14 cellular contexts compared by ENCODE assay signal in genomic region chr1:244368279-244368678, GRCh38.
"Had no signal": no experiment of that assay in that cellular context is flagged by ENCODE, and none has a peak within 500 bp of the region (broad histone marks: within the 10 kb centered on the region; RNA-seq: fewer than 3 reads in every experiment).

No MANE protein-coding gene starts in this region.

- ATAC-seq: activated T-cell treated with anti-CD3 and anti-CD28 coated beads, Interleukin-2, amount 50 U/mL, for 4 hours; gastrocnemius medialis; heart left ventricle; WTC11 had no signal

- H3K4me3 ChIP-seq: adrenal gland, gastrocnemius medialis, heart left ventricle, lower lobe of right lung, spleen, thyroid gland had no signal

- DNase-seq: activated CD4-positive, alpha-beta memory T cell treated with anti-CD3 and anti-CD28 coated beads, Interleukin-2, amount 10 ng/mL, durations not matched to agents 7 days and 5 days; activated CD4-positive, alpha-beta T cell treated with anti-CD3 and anti-CD28 coated beads for 4 hours; activated effector memory CD4-positive, alpha-beta T cell treated with Interleukin-2 at 50 U/mL for 16 hours; activated T-cell treated with anti-CD3 and anti-CD28 coated beads, Interleukin-2, amount 50 U/mL, for 4 hours; adrenal gland; gastrocnemius medialis; heart left ventricle; immature natural killer cell; lower lobe of right lung; nephron progenitor cell; spleen; T1000; thyroid gland had no signal
